19 cellular contexts compared by ENCODE assay signal in genomic region chr3:43489918-43490317, GRCh38.
"Had no signal": no experiment of that assay in that cellular context is flagged by ENCODE, and none has a peak within 500 bp of the region (broad histone marks: within the 10 kb centered on the region; RNA-seq: fewer than 3 reads in every experiment).

No MANE protein-coding gene starts in this region.

- H3K4me3 ChIP-seq: body of pancreas, dorsolateral prefrontal cortex, prostate gland, skin epidermis, transverse colon, uterus had no signal

- H3K4me1 ChIP-seq: body of pancreas, prostate gland, transverse colon, uterus had no signal

- H3K9me3 Mint-ChIP-seq: activated CD4-positive, alpha-beta T cell treated with anti-CD3 and anti-CD28 coated beads, Interleukin-2, amount 10 ng/mL, durations not matched to agents 24 days and 14 days; activated T-helper 17 cell treated with anti-CD3 and anti-CD28 coated beads, Interleukin-2, amount 50 U/mL, for 72 hours; stimulated activated naive CD8-positive, alpha-beta T cell treated with anti-CD3 and anti-CD28 coated beads, Interleukin-15, Interleukin-2, amounts not matched to agents 100 ng/mL and 50 ng/mL, for 24 hours had no signal

- H3K27ac ChIP-seq: body of pancreas, dorsolateral prefrontal cortex, prostate gland, transverse colon, uterus had no signal

- H3K27me3 ChIP-seq: body of pancreas, dorsolateral prefrontal cortex, transverse colon, uterus had no signal

- H3K27me3 Mint-ChIP-seq: activated CD8-positive, alpha-beta T cell treated with anti-CD3 and anti-CD28 coated beads for 36 hours; activated naive CD8-positive, alpha-beta T cell treated with anti-CD3 and anti-CD28 coated beads, Interleukin-2, amount 10 ng/mL, durations not matched to agents 7 days and 5 days; activated T-helper 17 cell treated with anti-CD3 and anti-CD28 coated beads, Interleukin-2, amount 50 U/mL, for 72 hours had no signal

- DNase-seq: activated CD4-positive, alpha-beta T cell treated with anti-CD3 and anti-CD28 coated beads, Interleukin-2, amount 10 ng/mL, durations not matched to agents 24 days and 14 days; activated CD8-positive, alpha-beta T cell treated with anti-CD3 and anti-CD28 coated beads for 36 hours; activated naive CD4-positive, alpha-beta T cell treated with Interleukin-2 at 50 U/mL for 16 hours; activated naive CD8-positive, alpha-beta T cell treated with anti-CD3 and anti-CD28 coated beads, Interleukin-2, amount 10 ng/mL, durations not matched to agents 7 days and 5 days; activated T-cell treated with anti-CD3 and anti-CD28 coated beads, Interleukin-2, amount 50 U/mL, for 1 hour; body of pancreas; dorsolateral prefrontal cortex; erythroblast; head of caudate nucleus; midbrain; nephron progenitor cell; right cardiac atrium; T-helper 2 cell; transverse colon; uterus had no signal

- H3K4me3 Mint-ChIP-seq: activated CD4-positive, alpha-beta T cell treated with anti-CD3 and anti-CD28 coated beads, Interleukin-2, amount 10 ng/mL, durations not matched to agents 24 days and 14 days; activated CD8-positive, alpha-beta T cell treated with anti-CD3 and anti-CD28 coated beads for 36 hours; activated naive CD8-positive, alpha-beta T cell treated with anti-CD3 and anti-CD28 coated beads, Interleukin-2, amount 10 ng/mL, durations not matched to agents 7 days and 5 days; activated T-helper 17 cell treated with anti-CD3 and anti-CD28 coated beads, Interleukin-2, amount 50 U/mL, for 72 hours; nephron progenitor cell; stimulated activated naive CD8-positive, alpha-beta T cell treated with anti-CD3 and anti-CD28 coated beads, Interleukin-15, Interleukin-2, amounts not matched to agents 100 ng/mL and 50 ng/mL, for 24 hours had no signal

- H3K27ac Mint-ChIP-seq: activated CD4-positive, alpha-beta T cell treated with anti-CD3 and anti-CD28 coated beads, Interleukin-2, amount 10 ng/mL, durations not matched to agents 24 days and 14 days; activated CD8-positive, alpha-beta T cell treated with anti-CD3 and anti-CD28 coated beads for 36 hours; activated naive CD8-positive, alpha-beta T cell treated with anti-CD3 and anti-CD28 coated beads, Interleukin-2, amount 10 ng/mL, durations not matched to agents 7 days and 5 days; activated T-helper 17 cell treated with anti-CD3 and anti-CD28 coated beads, Interleukin-2, amount 50 U/mL, for 72 hours; nephron progenitor cell; stimulated activated naive CD8-positive, alpha-beta T cell treated with anti-CD3 and anti-CD28 coated beads, Interleukin-15, Interleukin-2, amounts not matched to agents 100 ng/mL and 50 ng/mL, for 24 hours had no signal

- H3K36me3 ChIP-seq: prostate gland, transverse colon, uterus had no signal

- H3K9me3 ChIP-seq: body of pancreas, prostate gland, transverse colon, uterus had no signal
